ENCODE assay signal across 8 cellular contexts in genomic region chr4:131724847-131725246, GRCh38.
DNase-seq lines count a peak whose midpoint lies in the region; ATAC-seq, FAIRE-seq and TF ChIP-seq lines count a peak whose summit lies in the region.
"Not testable (repeated sequence)": the region's sequence is repeated elsewhere in the genome, so short reads cannot be mapped to it uniquely, and the experiment has no call there.

No MANE protein-coding gene starts in this region.

- not testable (repeated sequence) for ATAC-seq in GM12878

- TF ChIP-seq RAD21 in GM12878 (IDR thresholded peaks at IDR 0.05; ENCODE audit: insufficient read depth, low read depth, low read length): not testable (repeated sequence)

- peak overlapping the region; percentile 58 for H2AFZ ChIP-seq in GM12878 (ENCODE audit: control insufficient read depth, low read depth, low read length)

- POLR2A ChIA-PET in CD4-positive, alpha-beta memory T cell (lab: Charles Lee; ENCODE audit: partially characterized antibody); GM12878 (lab: Charles Lee): not testable (repeated sequence)

- H3K36me3 Mint-ChIP-seq in CD4-positive, alpha-beta memory T cell: not testable (repeated sequence)

- not testable (repeated sequence) for H3K9ac ChIP-seq in GM12878 (ENCODE audit: control insufficient read depth, insufficient read depth, low read length)

- H3K79me2 ChIP-seq in GM12878 (ENCODE audit: control insufficient read depth, insufficient read depth, low read length): not testable (repeated sequence)

- SMC1A ChIA-PET in GM12878 (lab: Charles Lee; ENCODE audit: uncharacterized antibody, unreplicated experiment): not testable (repeated sequence)

- not testable (repeated sequence) for H3K27ac Mint-ChIP-seq in CD4-positive, alpha-beta memory T cell

- H3K9me3 Mint-ChIP-seq in CD4-positive, alpha-beta memory T cell: peaks cover 0 to 16% (median 11%) of the 10 kb centered on the region in 8 donors

- not testable (repeated sequence) for H3K27ac ChIP-seq in CD4-positive, alpha-beta memory T cell (ENCODE audit: low read depth, low read length); WERI-Rb-1; GM12878 (ENCODE audit: control insufficient read depth, insufficient read depth)

- peak; percentile 57 for FAIRE-seq in GM12878 (lab: Jason Lieb, UNC)

- H3K4me1 Mint-ChIP-seq in CD4-positive, alpha-beta memory T cell: not testable (repeated sequence)

- 89% methylated on average over 3 of the region's 37 CpGs for WGBS in GM12878 (ENCODE audit: insufficient coverage, insufficient replicate concordance, low lambda C conversion rate, missing lambda C conversion rate)

- not testable (repeated sequence) for H3K36me3 ChIP-seq in CD4-positive, alpha-beta memory T cell (ENCODE audit: insufficient read depth, low read length); WERI-Rb-1; GM12878 (ENCODE audit: control insufficient read depth in 2 of 2, insufficient read depth in 2 of 2, low read length in 1 of 2)

- H3K4me2 ChIP-seq in GM12878 (ENCODE audit: control insufficient read depth, insufficient read depth): not testable (repeated sequence)

- H3K9me3 ChIP-seq in CD4-positive, alpha-beta memory T cell (ENCODE audit: control insufficient read depth in 1 of 2, low read length in 2 of 2); WERI-Rb-1 (ENCODE audit: severe bottlenecking); GM12878 (replicated peaks; ENCODE audit: control insufficient read depth, insufficient read depth, low read length); mononuclear cell (ENCODE audit: low read depth, low read length): not testable (repeated sequence)

- CTCF ChIA-PET in CD4-positive, alpha-beta memory T cell (lab: Charles Lee; ENCODE audit: partially characterized antibody); GM12878 (lab: Yijun Ruan, JAX): not testable (repeated sequence)

- in situ Hi-C loops in GM12878 (cut with MboI): not testable (repeated sequence)

- not testable (repeated sequence) for TF ChIP-seq EP300 in GM12878 (IDR thresholded peaks at IDR 0.05; ENCODE audit: borderline replicate concordance in 1 of 2, control insufficient read depth in 1 of 2, low read depth in 2 of 2, low read length in 2 of 2)

- not testable (repeated sequence) for H3K4me3 ChIP-seq in CD4-positive, alpha-beta memory T cell (ENCODE audit: low read length in 2 of 2); GM12878
- H3K4me3 ChIP-seq in WERI-Rb-1 (ENCODE audit: low read depth, low read length) (peak overlapping the region; percentile 30), mononuclear cell (ENCODE audit: low read length) (peak overlapping the region; percentile 26)

- H3K27me3 Mint-ChIP-seq in CD4-positive, alpha-beta memory T cell: not testable (repeated sequence)

- H3K4me1 ChIP-seq in CD4-positive, alpha-beta memory T cell (ENCODE audit: insufficient read depth, low read length); GM12878 (ENCODE audit: control insufficient read depth, insufficient read depth, low read length); mononuclear cell (ENCODE audit: insufficient read depth, low read length): not testable (repeated sequence)

- DNase-seq in CD4-positive, alpha-beta memory T cell: peak in 4 of 5 donors; percentile 6 to 35 (median 17)
- DNase-seq in HUDEP-2 (lab: John Stamatoyannopoulos, UW; ENCODE audit: unreplicated experiment in 76 of 76): peak in 56 of 76 experiments; percentile 0 to 67 (median 30)
- DNase-seq in NCI-H82 (lab: John Stamatoyannopoulos, UW): peak; percentile 63
- peak; percentile 78 for DNase-seq in WERI-Rb-1
- DNase-seq in GM12878 (ENCODE audit: low read depth, low spot score): peak; percentile 23
- DNase-seq in head of caudate nucleus: peak in 39 of 42 donors; percentile 16 to 87 (median 61)
- peak; percentile 36 for DNase-seq in stimulated activated CD4-positive, alpha-beta T cell treated with anti-CD3 and anti-CD28 coated beads, Interleukin-2, amount 100 ng/mL, for 4 hours (ENCODE audit: low read depth)

- TF ChIP-seq POLR2A in GM12878 (IDR thresholded peaks at IDR 0.05; ENCODE audit: low read depth, low read length): not testable (repeated sequence)

- not testable (repeated sequence) for TF ChIP-seq CTCF in WERI-Rb-1 (IDR thresholded peaks at IDR 0.05; ENCODE audit: low read depth, low read length); GM12878 (IDR thresholded peaks at IDR 0.05 in 2 of 3, conservative IDR thresholded peaks at IDR 0.05 in 1 of 3; ENCODE audit: control insufficient read depth in 2 of 3, extremely low read depth in 1 of 3, insufficient read depth in 1 of 3, low read depth in 3 of 3, low read length in 3 of 3)

- intact Hi-C loops in CD4-positive, alpha-beta memory T cell (cut with micrococcal nuclease); GM12878 (cut with micrococcal nuclease; ENCODE audit: unreplicated experiment); head of caudate nucleus (cut with DNase I): not testable (repeated sequence)

- not testable (repeated sequence) for H3K27me3 ChIP-seq in CD4-positive, alpha-beta memory T cell (ENCODE audit: insufficient read depth, low read length); WERI-Rb-1 (ENCODE audit: insufficient read depth, low read depth, severe bottlenecking); GM12878 (replicated peaks in 1 of 2; ENCODE audit: control insufficient read depth in 2 of 2, insufficient read depth in 2 of 2, low read length in 1 of 2); mononuclear cell (ENCODE audit: insufficient read depth, low read length)

- RAD21 ChIA-PET in GM12878 (lab: Charles Lee; ENCODE audit: unreplicated experiment): not testable (repeated sequence)

- not testable (repeated sequence) for H4K20me1 ChIP-seq in GM12878 (ENCODE audit: control insufficient read depth, insufficient read depth)

- BruUV-seq in GM12878 (replicated peaks; lab: Mats Ljungman, UMichigan): not testable (repeated sequence)

- H3K4me3 Mint-ChIP-seq in CD4-positive, alpha-beta memory T cell: not testable (repeated sequence)

Comparison
In these comparisons a context has a peak if more than half of its experiments do, and no peak if none do; other contexts are left out.
1. DNase-seq: peak in every context shown above with its lines; median percentile 78 in WERI-Rb-1; 63 in NCI-H82; 61 in head of caudate nucleus; 36 in stimulated activated CD4-positive, alpha-beta T cell treated with anti-CD3 and anti-CD28 coated beads, Interleukin-2, amount 100 ng/mL, for 4 hours; 30 in HUDEP-2; 23 in GM12878; 17 in CD4-positive, alpha-beta memory T cell.